In genomic region chr20:23007886-23008285, GRCh38 we compare ENCODE assay signal across 32 cellular contexts. TPM values are rescaled to one million over a fixed set of nuclear protein-coding genes. Genes with fewer than 3 reads are reported as not detected.
"Had no signal": no experiment of that assay in that cellular context is flagged by ENCODE, and none has a peak within 500 bp of the region (broad histone marks: within the 10 kb centered on the region; RNA-seq: fewer than 3 reads in every experiment).

No MANE protein-coding gene starts in this region.

- H3K27ac Mint-ChIP-seq: activated CD4-positive, alpha-beta memory T cell treated with anti-CD3 and anti-CD28 coated beads, Interleukin-2, amount 10 ng/mL, durations not matched to agents 7 days and 5 days; activated CD4-positive, alpha-beta T cell treated with anti-CD3 and anti-CD28 coated beads for 36 hours; activated CD8-positive, alpha-beta memory T cell treated with anti-CD3 and anti-CD28 coated beads, Interleukin-2, amount 10 ng/mL, durations not matched to agents 7 days and 5 days; activated naive CD8-positive, alpha-beta T cell treated with anti-CD3 and anti-CD28 coated beads for 36 hours; activated T-cell treated with anti-CD3 and anti-CD28 coated beads, Interleukin-2, amount 50 U/mL, for 72 hours; activated T-helper 17 cell treated with anti-CD3 and anti-CD28 coated beads, Interleukin-2, amount 50 U/mL, for 72 hours had no signal

- H3K36me3 Mint-ChIP-seq: activated CD8-positive, alpha-beta memory T cell treated with anti-CD3 and anti-CD28 coated beads, Interleukin-2, amount 10 ng/mL, durations not matched to agents 7 days and 5 days; activated naive CD8-positive, alpha-beta T cell treated with anti-CD3 and anti-CD28 coated beads for 36 hours had no signal

- H3K4me3 Mint-ChIP-seq: activated CD4-positive, alpha-beta memory T cell treated with anti-CD3 and anti-CD28 coated beads, Interleukin-2, amount 10 ng/mL, durations not matched to agents 7 days and 5 days; activated CD4-positive, alpha-beta T cell treated with anti-CD3 and anti-CD28 coated beads for 36 hours; activated CD8-positive, alpha-beta memory T cell treated with anti-CD3 and anti-CD28 coated beads, Interleukin-2, amount 10 ng/mL, durations not matched to agents 7 days and 5 days; activated naive CD8-positive, alpha-beta T cell treated with anti-CD3 and anti-CD28 coated beads for 36 hours; activated T-cell treated with anti-CD3 and anti-CD28 coated beads, Interleukin-2, amount 50 U/mL, for 72 hours; activated T-helper 17 cell treated with anti-CD3 and anti-CD28 coated beads, Interleukin-2, amount 50 U/mL, for 72 hours had no signal

- H3K9ac ChIP-seq: KMS-11 had no signal

- H3K4me2 ChIP-seq: KMS-11 had no signal

- H3K9me3 ChIP-seq: ascending aorta, SJCRH30 had no signal

- H3K36me3 ChIP-seq: ascending aorta, cardiac muscle cell, SJCRH30 had no signal

- H3K27me3 Mint-ChIP-seq: activated CD4-positive, alpha-beta memory T cell treated with anti-CD3 and anti-CD28 coated beads, Interleukin-2, amount 10 ng/mL, durations not matched to agents 7 days and 5 days; activated CD4-positive, alpha-beta T cell treated with anti-CD3 and anti-CD28 coated beads for 36 hours; activated CD8-positive, alpha-beta memory T cell treated with anti-CD3 and anti-CD28 coated beads, Interleukin-2, amount 10 ng/mL, durations not matched to agents 7 days and 5 days; activated naive CD8-positive, alpha-beta T cell treated with anti-CD3 and anti-CD28 coated beads for 36 hours had no signal

- H3K27ac ChIP-seq: ascending aorta, cardiac muscle cell, KMS-11, SJCRH30, SK-N-MC had no signal

- H3K27me3 ChIP-seq: ascending aorta, SJCRH30 had no signal

- DNase-seq: activated CD4-positive, alpha-beta memory T cell treated with anti-CD3 and anti-CD28 coated beads, Interleukin-2, amount 10 ng/mL, durations not matched to agents 7 days and 5 days; activated CD4-positive, alpha-beta T cell treated with anti-CD3 and anti-CD28 coated beads for 36 hours; activated CD8-positive, alpha-beta memory T cell treated with anti-CD3 and anti-CD28 coated beads for 24 hours; activated CD8-positive, alpha-beta memory T cell treated with anti-CD3 and anti-CD28 coated beads, Interleukin-2, amount 10 ng/mL, durations not matched to agents 7 days and 5 days; activated CD8-positive, alpha-beta memory T cell treated with anti-CD3 and anti-CD28 coated beads, Interleukin-2, amount 50 U/mL, for 48 hours; activated effector memory CD4-positive, alpha-beta T cell treated with anti-CD3 and anti-CD28 coated beads, Interleukin-2, amount 50 U/mL, for 16 hours; activated naive CD4-positive, alpha-beta T cell; activated naive CD4-positive, alpha-beta T cell treated with anti-CD3 and anti-CD28 coated beads, Interleukin-2, amount 50 U/mL, for 16 hours; activated naive CD8-positive, alpha-beta T cell treated with anti-CD3 and anti-CD28 coated beads for 36 hours; activated T-cell treated with anti-CD3 and anti-CD28 coated beads, Interleukin-2, amount 50 U/mL, for 72 hours; amygdala; NCI-H1105; NCI-H1417 treated with DMSO at 0.1 percent for 48 hours; NCI-H187 treated with DMSO at 0.1 percent for 48 hours; NCI-H2081 treated with DMSO at 0.1 percent for 48 hours; NCI-H226; NCI-H446 treated with DMSO at 0.1 percent for 48 hours; NCI-H524 treated with DMSO at 0.1 percent for 48 hours; SHP77; SJCRH30; T1000 had no signal

- H3K9me3 Mint-ChIP-seq: activated CD4-positive, alpha-beta memory T cell treated with anti-CD3 and anti-CD28 coated beads, Interleukin-2, amount 10 ng/mL, durations not matched to agents 7 days and 5 days; activated naive CD8-positive, alpha-beta T cell treated with anti-CD3 and anti-CD28 coated beads for 36 hours; activated T-cell treated with anti-CD3 and anti-CD28 coated beads, Interleukin-2, amount 50 U/mL, for 72 hours; activated T-helper 17 cell treated with anti-CD3 and anti-CD28 coated beads, Interleukin-2, amount 50 U/mL, for 72 hours had no signal

- ATAC-seq: activated CD4-positive, alpha-beta T cell treated with anti-CD3 and anti-CD28 coated beads for 36 hours; activated CD4-positive, CD25-positive, alpha-beta regulatory T cell treated with anti-CD3 and anti-CD28 coated beads, Interleukin-2, amount 50 U/mL, for 24 hours; activated CD8-positive, alpha-beta memory T cell treated with anti-CD3 and anti-CD28 coated beads, Interleukin-2, amount 10 ng/mL, durations not matched to agents 7 days and 5 days; activated T-cell treated with anti-CD3 and anti-CD28 coated beads, Interleukin-2, amount 50 U/mL, for 72 hours; activated T-helper 17 cell treated with anti-CD3 and anti-CD28 coated beads, Interleukin-2, amount 50 U/mL, for 72 hours; Panc1 had no signal

- H3K4me1 ChIP-seq: ascending aorta, SJCRH30 had no signal

- H3K4me3 ChIP-seq: ascending aorta, cardiac muscle cell, SJCRH30, SK-N-MC had no signal

- H3K4me1 Mint-ChIP-seq: activated CD4-positive, alpha-beta memory T cell treated with anti-CD3 and anti-CD28 coated beads, Interleukin-2, amount 10 ng/mL, durations not matched to agents 7 days and 5 days; activated CD4-positive, alpha-beta T cell treated with anti-CD3 and anti-CD28 coated beads for 36 hours; activated CD8-positive, alpha-beta memory T cell treated with anti-CD3 and anti-CD28 coated beads, Interleukin-2, amount 10 ng/mL, durations not matched to agents 7 days and 5 days; activated naive CD8-positive, alpha-beta T cell treated with anti-CD3 and anti-CD28 coated beads for 36 hours; activated T-helper 17 cell treated with anti-CD3 and anti-CD28 coated beads, Interleukin-2, amount 50 U/mL, for 72 hours had no signal

RNA-seq across cellular contexts. Expression of gene SSTR4, which starts 27.2 kb away (rescaled TPM):
- total RNA-seq: activated CD4-positive, alpha-beta memory T cell treated with anti-CD3 and anti-CD28 coated beads, Interleukin-2, amount 10 ng/mL, durations not matched to agents 7 days and 5 days; activated CD4-positive, alpha-beta T cell treated with anti-CD3 and anti-CD28 coated beads for 36 hours; activated CD8-positive, alpha-beta memory T cell treated with anti-CD3 and anti-CD28 coated beads, Interleukin-2, amount 10 ng/mL, durations not matched to agents 7 days and 5 days; activated naive CD8-positive, alpha-beta T cell treated with anti-CD3 and anti-CD28 coated beads for 36 hours; activated T-cell treated with anti-CD3 and anti-CD28 coated beads, Interleukin-2, amount 50 U/mL, for 72 hours; activated T-helper 17 cell treated with anti-CD3 and anti-CD28 coated beads, Interleukin-2, amount 50 U/mL, for 72 hours; ascending aorta; cardiac muscle cell; M059J; RPMI7951; SJCRH30; T-helper 1 cell treated with Interleukin-12 subunit alpha and Interleukin-12 subunit beta and Interleukin-4 antibody, amounts not matched to agents 30 ng/mL and 1 ng/mL, for 36 hours; T-helper 2 cell treated with Interferon-gamma antibody and Interleukin-4, amounts not matched to agents 100 ng/mL and 5 ng/mL, for 36 hours had no signal
- polyA plus RNA-seq: cardiac muscle cell had no signal

RNA-seq across cellular contexts. Expression of gene THBD, which starts 41.6 kb away (rescaled TPM):
- total RNA-seq: activated CD4-positive, alpha-beta memory T cell treated with anti-CD3 and anti-CD28 coated beads, Interleukin-2, amount 10 ng/mL, durations not matched to agents 7 days and 5 days; activated CD4-positive, alpha-beta T cell treated with anti-CD3 and anti-CD28 coated beads for 36 hours; activated CD8-positive, alpha-beta memory T cell treated with anti-CD3 and anti-CD28 coated beads, Interleukin-2, amount 10 ng/mL, durations not matched to agents 7 days and 5 days; activated naive CD8-positive, alpha-beta T cell treated with anti-CD3 and anti-CD28 coated beads for 36 hours; activated T-cell treated with anti-CD3 and anti-CD28 coated beads, Interleukin-2, amount 50 U/mL, for 72 hours; SJCRH30; T-helper 1 cell treated with Interleukin-12 subunit alpha and Interleukin-12 subunit beta and Interleukin-4 antibody, amounts not matched to agents 30 ng/mL and 1 ng/mL, for 36 hours; T-helper 2 cell treated with Interferon-gamma antibody and Interleukin-4, amounts not matched to agents 100 ng/mL and 5 ng/mL, for 36 hours had no signal
